1 cellular context compared by ENCODE assay signal in genomic region chr10:71085689-71086438, GRCh38.
TF ChIP-seq lines count a peak whose summit lies in the region.

No MANE protein-coding gene starts in this region.

TF ChIP-seq in HepG2, 621 proteins besides CTCF, POLR2A, EP300 and RAD21 (continued from another document):
- TF ChIP-seq, protein P1, sequence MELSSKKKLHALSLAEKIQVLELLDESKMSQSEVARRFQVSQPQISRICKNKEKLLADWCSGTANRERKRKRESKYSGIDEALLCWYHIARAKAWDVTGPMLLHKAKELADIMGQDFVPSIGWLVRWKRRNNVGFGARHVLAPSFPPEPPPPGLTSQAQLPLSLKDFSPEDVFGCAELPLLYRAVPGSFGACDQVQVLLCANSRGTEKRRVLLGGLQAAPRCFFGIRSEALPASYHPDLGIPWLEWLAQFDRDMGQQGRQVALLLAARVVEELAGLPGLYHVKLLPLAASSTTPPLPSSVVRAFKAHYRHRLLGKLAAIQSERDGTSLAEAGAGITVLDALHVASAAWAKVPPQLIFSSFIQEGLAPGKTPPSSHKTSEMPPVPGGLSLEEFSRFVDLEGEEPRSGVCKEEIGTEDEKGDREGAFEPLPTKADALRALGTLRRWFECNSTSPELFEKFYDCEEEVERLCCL (CRISPR knock-in tag; IDR thresholded peaks at IDR 0.05; ENCODE audit: borderline replicate concordance): no peak
- TF ChIP-seq, protein P2, sequence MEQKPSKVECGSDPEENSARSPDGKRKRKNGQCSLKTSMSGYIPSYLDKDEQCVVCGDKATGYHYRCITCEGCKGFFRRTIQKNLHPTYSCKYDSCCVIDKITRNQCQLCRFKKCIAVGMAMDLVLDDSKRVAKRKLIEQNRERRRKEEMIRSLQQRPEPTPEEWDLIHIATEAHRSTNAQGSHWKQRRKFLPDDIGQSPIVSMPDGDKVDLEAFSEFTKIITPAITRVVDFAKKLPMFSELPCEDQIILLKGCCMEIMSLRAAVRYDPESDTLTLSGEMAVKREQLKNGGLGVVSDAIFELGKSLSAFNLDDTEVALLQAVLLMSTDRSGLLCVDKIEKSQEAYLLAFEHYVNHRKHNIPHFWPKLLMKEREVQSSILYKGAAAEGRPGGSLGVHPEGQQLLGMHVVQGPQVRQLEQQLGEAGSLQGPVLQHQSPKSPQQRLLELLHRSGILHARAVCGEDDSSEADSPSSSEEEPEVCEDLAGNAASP (CRISPR knock-in tag; IDR thresholded peaks at IDR 0.05; ENCODE audit: borderline replicate concordance): no peak
- TF ChIP-seq ZBTB2 (CRISPR knock-in tag; IDR thresholded peaks at IDR 0.05; ENCODE audit: low read depth): no peak
- no peak for TF ChIP-seq HNRNPLL (IDR thresholded peaks at IDR 0.05; ENCODE audit: low read depth, low read length, poor library complexity, severe bottlenecking)
- TF ChIP-seq, protein P3, sequence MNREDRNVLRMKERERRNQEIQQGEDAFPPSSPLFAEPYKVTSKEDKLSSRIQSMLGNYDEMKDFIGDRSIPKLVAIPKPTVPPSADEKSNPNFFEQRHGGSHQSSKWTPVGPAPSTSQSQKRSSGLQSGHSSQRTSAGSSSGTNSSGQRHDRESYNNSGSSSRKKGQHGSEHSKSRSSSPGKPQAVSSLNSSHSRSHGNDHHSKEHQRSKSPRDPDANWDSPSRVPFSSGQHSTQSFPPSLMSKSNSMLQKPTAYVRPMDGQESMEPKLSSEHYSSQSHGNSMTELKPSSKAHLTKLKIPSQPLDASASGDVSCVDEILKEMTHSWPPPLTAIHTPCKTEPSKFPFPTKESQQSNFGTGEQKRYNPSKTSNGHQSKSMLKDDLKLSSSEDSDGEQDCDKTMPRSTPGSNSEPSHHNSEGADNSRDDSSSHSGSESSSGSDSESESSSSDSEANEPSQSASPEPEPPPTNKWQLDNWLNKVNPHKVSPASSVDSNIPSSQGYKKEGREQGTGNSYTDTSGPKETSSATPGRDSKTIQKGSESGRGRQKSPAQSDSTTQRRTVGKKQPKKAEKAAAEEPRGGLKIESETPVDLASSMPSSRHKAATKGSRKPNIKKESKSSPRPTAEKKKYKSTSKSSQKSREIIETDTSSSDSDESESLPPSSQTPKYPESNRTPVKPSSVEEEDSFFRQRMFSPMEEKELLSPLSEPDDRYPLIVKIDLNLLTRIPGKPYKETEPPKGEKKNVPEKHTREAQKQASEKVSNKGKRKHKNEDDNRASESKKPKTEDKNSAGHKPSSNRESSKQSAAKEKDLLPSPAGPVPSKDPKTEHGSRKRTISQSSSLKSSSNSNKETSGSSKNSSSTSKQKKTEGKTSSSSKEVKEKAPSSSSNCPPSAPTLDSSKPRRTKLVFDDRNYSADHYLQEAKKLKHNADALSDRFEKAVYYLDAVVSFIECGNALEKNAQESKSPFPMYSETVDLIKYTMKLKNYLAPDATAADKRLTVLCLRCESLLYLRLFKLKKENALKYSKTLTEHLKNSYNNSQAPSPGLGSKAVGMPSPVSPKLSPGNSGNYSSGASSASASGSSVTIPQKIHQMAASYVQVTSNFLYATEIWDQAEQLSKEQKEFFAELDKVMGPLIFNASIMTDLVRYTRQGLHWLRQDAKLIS (CRISPR knock-in tag; IDR thresholded peaks at IDR 0.05): no peak
- TF ChIP-seq ZFP1 (CRISPR knock-in tag; IDR thresholded peaks at IDR 0.05): no peak
- no peak for TF ChIP-seq RCOR2 (CRISPR knock-in tag; IDR thresholded peaks at IDR 0.05)
- no peak for TF ChIP-seq ZNF331 (CRISPR knock-in tag; IDR thresholded peaks at IDR 0.05)
- TF ChIP-seq PAWR (CRISPR knock-in tag; IDR thresholded peaks at IDR 0.05; ENCODE audit: borderline replicate concordance): no peak
- TF ChIP-seq TBX3 (IDR thresholded peaks at IDR 0.05; ENCODE audit: borderline replicate concordance): no peak
- TF ChIP-seq JARID2 (CRISPR knock-in tag; IDR thresholded peaks at IDR 0.05; ENCODE audit: insufficient replicate concordance): no peak
- no peak for TF ChIP-seq CBX2 (IDR thresholded peaks at IDR 0.05; ENCODE audit: low read depth, low read length)
- no peak for TF ChIP-seq CBX2 (CRISPR knock-in tag; IDR thresholded peaks at IDR 0.05; ENCODE audit: low read depth)
- TF ChIP-seq ZNF556 (CRISPR knock-in tag; IDR thresholded peaks at IDR 0.05; ENCODE audit: borderline replicate concordance): no peak
- no peak for TF ChIP-seq ZNF652 (CRISPR knock-in tag; IDR thresholded peaks at IDR 0.05; ENCODE audit: borderline replicate concordance, low read depth)
